In genomic region chr10:71358906-71359305, GRCh38 we compare ENCODE assay signal across 2 cellular contexts. TPM values are rescaled to one million over a fixed set of nuclear protein-coding genes. Genes with fewer than 3 reads are reported as not detected.
"Had no signal": no experiment of that assay in that cellular context is flagged by ENCODE, and none has a peak within 500 bp of the region (broad histone marks: within the 10 kb centered on the region; RNA-seq: fewer than 3 reads in every experiment).

No MANE protein-coding gene starts in this region.

RNA-seq across cellular contexts. Expression of gene CDH23, which starts 37.8 kb away (rescaled TPM):
- total RNA-seq: osteocyte had no signal
- polyA plus RNA-seq: foreskin keratinocyte had no signal
